Comparison of ENCODE assay signal across 10 cellular contexts in the genomic region with DNA sequence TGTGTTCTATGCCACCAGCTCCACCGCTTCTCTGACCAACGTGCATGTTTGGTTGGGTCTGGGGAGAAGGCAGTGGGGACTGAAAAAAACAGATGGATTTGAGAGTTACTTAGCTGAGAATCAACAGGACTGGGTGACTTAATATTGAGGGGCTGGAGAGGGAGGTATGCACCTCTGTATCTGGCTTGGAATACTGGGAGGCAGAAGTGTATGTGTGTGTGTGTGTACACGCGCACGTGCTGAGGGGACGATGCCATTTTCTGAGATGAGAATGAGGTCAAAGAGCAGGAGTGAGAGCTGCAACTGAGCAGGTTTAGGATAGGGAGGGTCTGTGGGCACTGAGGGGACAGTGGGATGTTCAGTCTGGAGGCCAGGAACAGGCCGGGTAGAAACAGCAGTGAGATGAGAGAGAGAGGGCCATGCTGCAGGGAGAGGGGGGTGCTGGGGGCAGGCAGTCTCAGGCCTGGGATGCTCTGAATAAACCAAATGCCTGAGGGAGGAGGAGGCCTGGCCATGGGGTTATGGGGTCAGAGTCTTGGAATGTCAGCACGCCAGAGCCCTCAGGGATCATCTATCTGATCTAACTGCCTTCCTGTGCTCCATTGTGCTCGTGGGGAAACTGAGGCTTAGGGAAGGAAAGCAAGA. TPM values are rescaled to one million over a fixed set of nuclear protein-coding genes. Genes with fewer than 3 reads are reported as not detected.
DNase-seq lines count a peak whose midpoint lies in the region; ATAC-seq and TF ChIP-seq lines count a peak whose summit lies in the region.
"Had no signal": no experiment of that assay in that cellular context is flagged by ENCODE, and none has a peak within 500 bp of the region (broad histone marks: within the 10 kb centered on the region; RNA-seq: fewer than 3 reads in every experiment).

No MANE protein-coding gene starts in this region.

- H3K36me3 ChIP-seq in SJSA1 (peaks cover 52% of the 10 kb centered on the region), rectal smooth muscle tissue (ENCODE audit: control insufficient read depth, insufficient read depth, low read length) (no peaks in the 10 kb centered on the region)
- H3K36me3 ChIP-seq: HAP-1 had no signal

- DNase-seq in AG20443 (ENCODE audit: low spot score) (peak; percentile 78), SJSA1 (ENCODE audit: low read depth in 1 of 2, low spot score in 2 of 2) (peak; percentile 85 to 92), fibroblast of villous mesenchyme (ENCODE audit: low read depth) (peak; percentile 92), hypothalamus (lab: John Stamatoyannopoulos, UW) (no peak), AML-193 (lab: John Stamatoyannopoulos, UW) (no peak), HK-2 (ENCODE audit: unreplicated experiment) (no peak)

- ATAC-seq in HG03469 (IDR thresholded peaks at IDR 0.05; ENCODE audit: unreplicated experiment): no peak

- no peak for TF ChIP-seq CTCF in fibroblast of villous mesenchyme (IDR thresholded peaks at IDR 0.05; ENCODE audit: insufficient read depth, low read depth, low read length)

- H3K4me3 ChIP-seq in SJSA1: no peak overlapping the region
- no peak overlapping the region for H3K4me3 ChIP-seq in fibroblast of villous mesenchyme (ENCODE audit: low read depth, low read length)
- no peak overlapping the region for H3K4me3 ChIP-seq in rectal smooth muscle tissue (ENCODE audit: low read length)
- H3K4me3 ChIP-seq: HAP-1 had no signal

- no peak overlapping the region for H3K9ac ChIP-seq in rectal smooth muscle tissue (ENCODE audit: low read length)

- H3K27me3 ChIP-seq in SJSA1 (replicated peaks) (no peaks in the 10 kb centered on the region), rectal smooth muscle tissue (ENCODE audit: control insufficient read depth, insufficient read depth, low read length) (no peaks in the 10 kb centered on the region)

- H3K4me1 ChIP-seq in SJSA1 (replicated peaks) (peaks cover 96% of the 10 kb centered on the region), rectal smooth muscle tissue (ENCODE audit: control insufficient read depth, insufficient read depth, low read length) (peaks cover 64% of the 10 kb centered on the region)
- H3K4me1 ChIP-seq: HAP-1 had no signal

- H3K9me3 ChIP-seq in SJSA1 (replicated peaks): no peaks in the 10 kb centered on the region
- H3K9me3 ChIP-seq: HAP-1 had no signal

- H3K27ac ChIP-seq in SJSA1: peak overlapping the region; percentile 97
- H3K27ac ChIP-seq in rectal smooth muscle tissue (ENCODE audit: low read depth, low read length): peak overlapping the region; percentile 68

RNA-seq across cellular contexts. Expression of gene PDGFRB, which starts 14.0 kb away (rescaled TPM):
- total RNA-seq in SJSA1 (2014; rRNA removed; shearing (Covaris generic)): 98.6 and 113 TPM in 2 replicates
- 341 TPM in 2 replicates for total RNA-seq in fibroblast of villous mesenchyme

RNA-seq across cellular contexts. Expression of gene CDX1, which starts 24.9 kb away (rescaled TPM):
- total RNA-seq in SJSA1 (2014; rRNA removed; shearing (Covaris generic)): 0.19 and 1.8 TPM in 2 replicates
- total RNA-seq in fibroblast of villous mesenchyme: under 0.01 and 0.64 TPM in 2 replicates

RNA-seq across cellular contexts. Expression of gene SLC6A7, which starts 48.2 kb away (rescaled TPM):
- total RNA-seq in SJSA1 (2014; rRNA removed; shearing (Covaris generic)): not detected in 2 replicates
- under 0.01 TPM in 2 replicates for total RNA-seq in fibroblast of villous mesenchyme
- total RNA-seq: urinary bladder had no signal

RNA-seq across cellular contexts. Expression of gene CSF1R, which starts 55.3 kb away (rescaled TPM):
- 1.2 TPM in 1 of 2 replicates, not detected in the other for total RNA-seq in SJSA1 (2014; rRNA removed; shearing (Covaris generic))
- total RNA-seq in fibroblast of villous mesenchyme: under 0.01 TPM in 2 replicates

Comparison
In these comparisons a context has a peak if more than half of its experiments do, and no peak if none do; other contexts are left out.
1. DNase-seq: peak in AG20443 (single experiment), SJSA1 (2 of 2) and fibroblast of villous mesenchyme (single experiment); none in hypothalamus (0 of 51), AML-193 (0 of 2) and HK-2 (single experiment).